1 cellular context compared by ENCODE assay signal in the genomic region with DNA sequence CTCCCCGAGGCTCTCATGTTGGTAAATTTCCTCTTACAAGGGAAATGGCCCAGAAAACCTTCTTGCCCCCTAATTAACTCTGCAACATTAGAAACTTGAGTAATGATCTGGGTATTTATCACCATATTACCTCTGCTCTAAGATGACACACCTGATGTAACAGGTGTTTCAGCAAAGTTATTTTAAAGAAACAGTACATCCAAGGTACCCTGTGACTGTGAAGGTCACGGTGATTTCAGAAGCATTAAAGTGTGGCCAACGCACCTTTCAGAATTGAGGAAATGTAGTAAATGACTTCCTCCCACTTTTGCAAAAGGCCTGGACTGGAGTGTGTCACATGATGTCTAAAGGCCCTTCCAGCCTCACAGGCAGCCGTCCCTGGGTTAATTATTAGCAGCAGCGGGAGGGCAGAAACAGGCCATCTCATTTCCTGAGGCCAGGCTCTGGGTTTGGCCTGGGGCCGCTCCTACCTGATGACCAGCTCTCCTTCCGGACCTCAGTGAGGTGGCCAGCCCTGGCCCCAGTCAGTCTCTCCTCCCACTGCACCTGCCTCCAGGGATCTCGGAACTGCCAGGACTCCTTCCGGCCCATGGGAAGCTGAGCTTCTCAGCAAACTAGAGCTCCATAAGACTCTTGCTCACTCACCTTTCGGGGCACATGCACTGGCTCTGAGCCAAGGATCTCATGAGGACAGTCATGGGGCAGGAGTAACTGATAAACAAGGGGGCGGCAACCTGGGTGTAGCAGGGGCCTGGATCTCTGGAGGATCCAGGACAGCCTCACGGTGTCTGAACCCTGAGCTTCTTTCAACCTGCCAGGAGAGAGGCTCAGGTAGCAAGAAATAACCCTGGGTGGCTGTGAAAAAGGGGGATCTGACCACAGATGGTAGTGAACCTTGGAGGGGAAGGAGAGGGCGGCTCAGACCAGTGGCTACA.
TF ChIP-seq lines count a peak whose summit lies in the region.

No MANE protein-coding gene starts in this region.

TF ChIP-seq in HepG2, 621 proteins besides CTCF, POLR2A, EP300 and RAD21 (continued from another document and continues in another):
- TF ChIP-seq, protein P1, sequence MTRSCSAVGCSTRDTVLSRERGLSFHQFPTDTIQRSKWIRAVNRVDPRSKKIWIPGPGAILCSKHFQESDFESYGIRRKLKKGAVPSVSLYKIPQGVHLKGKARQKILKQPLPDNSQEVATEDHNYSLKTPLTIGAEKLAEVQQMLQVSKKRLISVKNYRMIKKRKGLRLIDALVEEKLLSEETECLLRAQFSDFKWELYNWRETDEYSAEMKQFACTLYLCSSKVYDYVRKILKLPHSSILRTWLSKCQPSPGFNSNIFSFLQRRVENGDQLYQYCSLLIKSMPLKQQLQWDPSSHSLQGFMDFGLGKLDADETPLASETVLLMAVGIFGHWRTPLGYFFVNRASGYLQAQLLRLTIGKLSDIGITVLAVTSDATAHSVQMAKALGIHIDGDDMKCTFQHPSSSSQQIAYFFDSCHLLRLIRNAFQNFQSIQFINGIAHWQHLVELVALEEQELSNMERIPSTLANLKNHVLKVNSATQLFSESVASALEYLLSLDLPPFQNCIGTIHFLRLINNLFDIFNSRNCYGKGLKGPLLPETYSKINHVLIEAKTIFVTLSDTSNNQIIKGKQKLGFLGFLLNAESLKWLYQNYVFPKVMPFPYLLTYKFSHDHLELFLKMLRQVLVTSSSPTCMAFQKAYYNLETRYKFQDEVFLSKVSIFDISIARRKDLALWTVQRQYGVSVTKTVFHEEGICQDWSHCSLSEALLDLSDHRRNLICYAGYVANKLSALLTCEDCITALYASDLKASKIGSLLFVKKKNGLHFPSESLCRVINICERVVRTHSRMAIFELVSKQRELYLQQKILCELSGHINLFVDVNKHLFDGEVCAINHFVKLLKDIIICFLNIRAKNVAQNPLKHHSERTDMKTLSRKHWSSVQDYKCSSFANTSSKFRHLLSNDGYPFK (CRISPR knock-in tag; IDR thresholded peaks at IDR 0.05; ENCODE audit: borderline replicate concordance) = peak; percentile 70
- TF ChIP-seq ZNF543 (CRISPR knock-in tag; IDR thresholded peaks at IDR 0.05) (no peak), ZNF670 (CRISPR knock-in tag; IDR thresholded peaks at IDR 0.05; ENCODE audit: borderline replicate concordance) (0 out of 2 replicates have a peak, but pooled peaks have one; percentile 71), KLF12 (CRISPR knock-in tag; IDR thresholded peaks at IDR 0.05; ENCODE audit: borderline replicate concordance) (peak; percentile 32; the same call in 1 of the 2 replicates), ZNF552 (CRISPR knock-in tag; IDR thresholded peaks at IDR 0.05; ENCODE audit: borderline replicate concordance) (no peak), ZBTB21 (CRISPR knock-in tag; IDR thresholded peaks at IDR 0.05) (no peak), ZNF720 (CRISPR knock-in tag; IDR thresholded peaks at IDR 0.05) (no peak), MED8 (CRISPR knock-in tag; IDR thresholded peaks at IDR 0.05; ENCODE audit: insufficient replicate concordance) (no peak), CHD2 (IDR thresholded peaks at IDR 0.05; ENCODE audit: low read depth, low read length) (no peak), ZNF282 (IDR thresholded peaks at IDR 0.05; ENCODE audit: partially characterized antibody) (no peak), GFI1 (CRISPR knock-in tag; IDR thresholded peaks at IDR 0.05; ENCODE audit: borderline replicate concordance) (peak; percentile 52; the same call in 1 of the 2 replicates), ZNF761 (CRISPR knock-in tag; conservative IDR thresholded peaks at IDR 0.05) (0 out of 2 replicates have a peak, but pooled peaks have one; percentile 47), FOXK1 (CRISPR knock-in tag; IDR thresholded peaks at IDR 0.05; ENCODE audit: borderline replicate concordance, low read depth) (peak; percentile 16; the same call in 1 of the 2 replicates), MYC (CRISPR knock-in tag; IDR thresholded peaks at IDR 0.05; ENCODE audit: borderline replicate concordance) (peak; percentile 78; the same call in 1 of the 2 replicates), BRD4 (CRISPR knock-in tag; IDR thresholded peaks at IDR 0.05) (peak; percentile 36; the same call in 1 of the 2 replicates), KLF13 (CRISPR knock-in tag; IDR thresholded peaks at IDR 0.05) (no peak), PAF1 (CRISPR knock-in tag; IDR thresholded peaks at IDR 0.05) (no peak), ELF1 (CRISPR knock-in tag; IDR thresholded peaks at IDR 0.05) (peak; percentile 83), ZNF24 (IDR thresholded peaks at IDR 0.05) (no peak), TEAD3 (CRISPR knock-in tag; optimal IDR thresholded peaks at IDR 0.05; ENCODE audit: borderline replicate concordance) (peak; percentile 29), THAP11 (CRISPR knock-in tag; IDR thresholded peaks at IDR 0.05) (peak; percentile 71), ZNF546 (CRISPR knock-in tag; conservative IDR thresholded peaks at IDR 0.05) (no peak), SP4 (CRISPR knock-in tag; IDR thresholded peaks at IDR 0.05) (no peak), SOX5 (CRISPR knock-in tag; IDR thresholded peaks at IDR 0.05; ENCODE audit: borderline replicate concordance) (peak; percentile 29), ZNF7 (CRISPR knock-in tag; IDR thresholded peaks at IDR 0.05) (no peak), ZNF17 (CRISPR knock-in tag; IDR thresholded peaks at IDR 0.05) (0 out of 2 replicates have a peak, but pooled peaks have one; percentile 30)
- TF ChIP-seq, protein P2, sequence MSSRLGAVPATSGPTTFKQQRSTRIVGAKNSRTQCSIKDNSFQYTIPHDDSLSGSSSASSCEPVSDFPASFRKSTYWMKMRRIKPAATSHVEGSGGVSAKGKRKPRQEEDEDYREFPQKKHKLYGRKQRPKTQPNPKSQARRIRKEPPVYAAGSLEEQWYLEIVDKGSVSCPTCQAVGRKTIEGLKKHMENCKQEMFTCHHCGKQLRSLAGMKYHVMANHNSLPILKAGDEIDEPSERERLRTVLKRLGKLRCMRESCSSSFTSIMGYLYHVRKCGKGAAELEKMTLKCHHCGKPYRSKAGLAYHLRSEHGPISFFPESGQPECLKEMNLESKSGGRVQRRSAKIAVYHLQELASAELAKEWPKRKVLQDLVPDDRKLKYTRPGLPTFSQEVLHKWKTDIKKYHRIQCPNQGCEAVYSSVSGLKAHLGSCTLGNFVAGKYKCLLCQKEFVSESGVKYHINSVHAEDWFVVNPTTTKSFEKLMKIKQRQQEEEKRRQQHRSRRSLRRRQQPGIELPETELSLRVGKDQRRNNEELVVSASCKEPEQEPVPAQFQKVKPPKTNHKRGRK (CRISPR knock-in tag; IDR thresholded peaks at IDR 0.05) = no peak
- TF ChIP-seq, protein P3, sequence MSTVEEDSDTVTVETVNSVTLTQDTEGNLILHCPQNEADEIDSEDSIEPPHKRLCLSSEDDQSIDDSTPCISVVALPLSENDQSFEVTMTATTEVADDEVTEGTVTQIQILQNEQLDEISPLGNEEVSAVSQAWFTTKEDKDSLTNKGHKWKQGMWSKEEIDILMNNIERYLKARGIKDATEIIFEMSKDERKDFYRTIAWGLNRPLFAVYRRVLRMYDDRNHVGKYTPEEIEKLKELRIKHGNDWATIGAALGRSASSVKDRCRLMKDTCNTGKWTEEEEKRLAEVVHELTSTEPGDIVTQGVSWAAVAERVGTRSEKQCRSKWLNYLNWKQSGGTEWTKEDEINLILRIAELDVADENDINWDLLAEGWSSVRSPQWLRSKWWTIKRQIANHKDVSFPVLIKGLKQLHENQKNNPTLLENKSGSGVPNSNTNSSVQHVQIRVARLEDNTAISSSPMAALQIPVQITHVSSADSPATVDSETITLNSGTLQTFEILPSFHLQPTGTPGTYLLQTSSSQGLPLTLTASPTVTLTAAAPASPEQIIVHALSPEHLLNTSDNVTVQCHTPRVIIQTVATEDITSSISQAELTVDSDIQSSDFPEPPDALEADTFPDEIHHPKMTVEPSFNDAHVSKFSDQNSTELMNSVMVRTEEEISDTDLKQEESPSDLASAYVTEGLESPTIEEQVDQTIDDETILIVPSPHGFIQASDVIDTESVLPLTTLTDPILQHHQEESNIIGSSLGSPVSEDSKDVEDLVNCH (CRISPR knock-in tag; IDR thresholded peaks at IDR 0.05) = no peak
- TF ChIP-seq, protein P4, sequence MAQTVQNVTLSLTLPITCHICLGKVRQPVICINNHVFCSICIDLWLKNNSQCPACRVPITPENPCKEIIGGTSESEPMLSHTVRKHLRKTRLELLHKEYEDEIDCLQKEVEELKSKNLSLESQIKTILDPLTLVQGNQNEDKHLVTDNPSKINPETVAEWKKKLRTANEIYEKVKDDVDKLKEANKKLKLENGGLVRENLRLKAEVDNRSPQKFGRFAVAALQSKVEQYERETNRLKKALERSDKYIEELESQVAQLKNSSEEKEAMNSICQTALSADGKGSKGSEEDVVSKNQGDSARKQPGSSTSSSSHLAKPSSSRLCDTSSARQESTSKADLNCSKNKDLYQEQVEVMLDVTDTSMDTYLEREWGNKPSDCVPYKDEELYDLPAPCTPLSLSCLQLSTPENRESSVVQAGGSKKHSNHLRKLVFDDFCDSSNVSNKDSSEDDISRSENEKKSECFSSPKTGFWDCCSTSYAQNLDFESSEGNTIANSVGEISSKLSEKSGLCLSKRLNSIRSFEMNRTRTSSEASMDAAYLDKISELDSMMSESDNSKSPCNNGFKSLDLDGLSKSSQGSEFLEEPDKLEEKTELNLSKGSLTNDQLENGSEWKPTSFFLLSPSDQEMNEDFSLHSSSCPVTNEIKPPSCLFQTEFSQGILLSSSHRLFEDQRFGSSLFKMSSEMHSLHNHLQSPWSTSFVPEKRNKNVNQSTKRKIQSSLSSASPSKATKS (CRISPR knock-in tag; IDR thresholded peaks at IDR 0.05) = peak; percentile 89
- TF ChIP-seq, protein P5, sequence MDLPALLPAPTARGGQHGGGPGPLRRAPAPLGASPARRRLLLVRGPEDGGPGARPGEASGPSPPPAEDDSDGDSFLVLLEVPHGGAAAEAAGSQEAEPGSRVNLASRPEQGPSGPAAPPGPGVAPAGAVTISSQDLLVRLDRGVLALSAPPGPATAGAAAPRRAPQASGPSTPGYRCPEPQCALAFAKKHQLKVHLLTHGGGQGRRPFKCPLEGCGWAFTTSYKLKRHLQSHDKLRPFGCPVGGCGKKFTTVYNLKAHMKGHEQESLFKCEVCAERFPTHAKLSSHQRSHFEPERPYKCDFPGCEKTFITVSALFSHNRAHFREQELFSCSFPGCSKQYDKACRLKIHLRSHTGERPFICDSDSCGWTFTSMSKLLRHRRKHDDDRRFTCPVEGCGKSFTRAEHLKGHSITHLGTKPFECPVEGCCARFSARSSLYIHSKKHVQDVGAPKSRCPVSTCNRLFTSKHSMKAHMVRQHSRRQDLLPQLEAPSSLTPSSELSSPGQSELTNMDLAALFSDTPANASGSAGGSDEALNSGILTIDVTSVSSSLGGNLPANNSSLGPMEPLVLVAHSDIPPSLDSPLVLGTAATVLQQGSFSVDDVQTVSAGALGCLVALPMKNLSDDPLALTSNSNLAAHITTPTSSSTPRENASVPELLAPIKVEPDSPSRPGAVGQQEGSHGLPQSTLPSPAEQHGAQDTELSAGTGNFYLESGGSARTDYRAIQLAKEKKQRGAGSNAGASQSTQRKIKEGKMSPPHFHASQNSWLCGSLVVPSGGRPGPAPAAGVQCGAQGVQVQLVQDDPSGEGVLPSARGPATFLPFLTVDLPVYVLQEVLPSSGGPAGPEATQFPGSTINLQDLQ (CRISPR knock-in tag; IDR thresholded peaks at IDR 0.05) = no peak; the same call in 1 of the 2 replicates
- TF ChIP-seq, protein P6, sequence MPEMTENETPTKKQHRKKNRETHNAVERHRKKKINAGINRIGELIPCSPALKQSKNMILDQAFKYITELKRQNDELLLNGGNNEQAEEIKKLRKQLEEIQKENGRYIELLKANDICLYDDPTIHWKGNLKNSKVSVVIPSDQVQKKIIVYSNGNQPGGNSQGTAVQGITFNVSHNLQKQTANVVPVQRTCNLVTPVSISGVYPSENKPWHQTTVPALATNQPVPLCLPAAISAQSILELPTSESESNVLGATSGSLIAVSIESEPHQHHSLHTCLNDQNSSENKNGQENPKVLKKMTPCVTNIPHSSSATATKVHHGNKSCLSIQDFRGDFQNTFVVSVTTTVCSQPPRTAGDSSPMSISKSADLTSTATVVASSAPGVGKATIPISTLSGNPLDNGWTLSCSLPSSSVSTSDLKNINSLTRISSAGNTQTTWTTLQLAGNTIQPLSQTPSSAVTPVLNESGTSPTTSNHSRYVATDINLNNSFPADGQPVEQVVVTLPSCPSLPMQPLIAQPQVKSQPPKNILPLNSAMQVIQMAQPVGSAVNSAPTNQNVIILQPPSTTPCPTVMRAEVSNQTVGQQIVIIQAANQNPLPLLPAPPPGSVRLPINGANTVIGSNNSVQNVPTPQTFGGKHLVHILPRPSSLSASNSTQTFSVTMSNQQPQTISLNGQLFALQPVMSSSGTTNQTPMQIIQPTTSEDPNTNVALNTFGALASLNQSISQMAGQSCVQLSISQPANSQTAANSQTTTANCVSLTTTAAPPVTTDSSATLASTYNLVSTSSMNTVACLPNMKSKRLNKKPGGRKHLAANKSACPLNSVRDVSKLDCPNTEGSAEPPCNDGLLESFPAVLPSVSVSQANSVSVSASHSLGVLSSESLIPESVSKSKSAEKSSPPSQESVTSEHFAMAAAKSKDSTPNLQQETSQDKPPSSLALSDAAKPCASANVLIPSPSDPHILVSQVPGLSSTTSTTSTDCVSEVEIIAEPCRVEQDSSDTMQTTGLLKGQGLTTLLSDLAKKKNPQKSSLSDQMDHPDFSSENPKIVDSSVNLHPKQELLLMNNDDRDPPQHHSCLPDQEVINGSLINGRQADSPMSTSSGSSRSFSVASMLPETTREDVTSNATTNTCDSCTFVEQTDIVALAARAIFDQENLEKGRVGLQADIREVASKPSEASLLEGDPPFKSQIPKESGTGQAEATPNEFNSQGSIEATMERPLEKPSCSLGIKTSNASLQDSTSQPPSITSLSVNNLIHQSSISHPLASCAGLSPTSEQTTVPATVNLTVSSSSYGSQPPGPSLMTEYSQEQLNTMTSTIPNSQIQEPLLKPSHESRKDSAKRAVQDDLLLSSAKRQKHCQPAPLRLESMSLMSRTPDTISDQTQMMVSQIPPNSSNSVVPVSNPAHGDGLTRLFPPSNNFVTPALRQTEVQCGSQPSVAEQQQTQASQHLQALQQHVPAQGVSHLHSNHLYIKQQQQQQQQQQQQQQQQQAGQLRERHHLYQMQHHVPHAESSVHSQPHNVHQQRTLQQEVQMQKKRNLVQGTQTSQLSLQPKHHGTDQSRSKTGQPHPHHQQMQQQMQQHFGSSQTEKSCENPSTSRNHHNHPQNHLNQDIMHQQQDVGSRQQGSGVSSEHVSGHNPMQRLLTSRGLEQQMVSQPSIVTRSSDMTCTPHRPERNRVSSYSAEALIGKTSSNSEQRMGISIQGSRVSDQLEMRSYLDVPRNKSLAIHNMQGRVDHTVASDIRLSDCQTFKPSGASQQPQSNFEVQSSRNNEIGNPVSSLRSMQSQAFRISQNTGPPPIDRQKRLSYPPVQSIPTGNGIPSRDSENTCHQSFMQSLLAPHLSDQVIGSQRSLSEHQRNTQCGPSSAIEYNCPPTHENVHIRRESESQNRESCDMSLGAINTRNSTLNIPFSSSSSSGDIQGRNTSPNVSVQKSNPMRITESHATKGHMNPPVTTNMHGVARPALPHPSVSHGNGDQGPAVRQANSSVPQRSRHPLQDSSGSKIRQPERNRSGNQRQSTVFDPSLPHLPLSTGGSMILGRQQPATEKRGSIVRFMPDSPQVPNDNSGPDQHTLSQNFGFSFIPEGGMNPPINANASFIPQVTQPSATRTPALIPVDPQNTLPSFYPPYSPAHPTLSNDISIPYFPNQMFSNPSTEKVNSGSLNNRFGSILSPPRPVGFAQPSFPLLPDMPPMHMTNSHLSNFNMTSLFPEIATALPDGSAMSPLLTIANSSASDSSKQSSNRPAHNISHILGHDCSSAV (CRISPR knock-in tag; IDR thresholded peaks at IDR 0.05; ENCODE audit: borderline replicate concordance) = no peak
- TF ChIP-seq, protein P7, sequence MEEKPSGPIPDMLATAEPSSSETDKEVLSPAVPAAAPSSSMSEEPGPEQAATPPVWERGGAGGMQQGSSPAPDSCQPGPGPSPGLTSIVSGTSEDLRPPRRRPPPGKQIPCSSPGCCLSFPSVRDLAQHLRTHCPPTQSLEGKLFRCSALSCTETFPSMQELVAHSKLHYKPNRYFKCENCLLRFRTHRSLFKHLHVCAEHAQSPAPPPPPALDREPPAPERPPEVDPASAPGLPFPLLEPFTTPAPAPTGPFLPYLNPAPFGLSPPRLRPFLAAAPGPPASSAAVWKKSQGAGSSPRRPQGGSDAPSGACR (CRISPR knock-in tag; IDR thresholded peaks at IDR 0.05) = peak; percentile 78; the same call in 1 of the 2 replicates
